In genomic region chr1:169321539-169321938, GRCh38 we compare ENCODE assay signal across 18 cellular contexts. TPM values are rescaled to one million over a fixed set of nuclear protein-coding genes. Genes with fewer than 3 reads are reported as not detected.
DNase-seq lines count a peak whose midpoint lies in the region; FAIRE-seq and TF ChIP-seq lines count a peak whose summit lies in the region.
"Had no signal": no experiment of that assay in that cellular context is flagged by ENCODE, and none has a peak within 500 bp of the region (broad histone marks: within the 10 kb centered on the region; RNA-seq: fewer than 3 reads in every experiment).

No MANE protein-coding gene starts in this region.

- TF ChIP-seq CTCF in astrocyte (IDR thresholded peaks at IDR 0.05; ENCODE audit: insufficient read depth, low read depth, low read length) (no peak), dorsolateral prefrontal cortex (IDR thresholded peaks at IDR 0.05 in 54 of 56, conservative IDR thresholded peaks at IDR 0.05 in 2 of 56; ENCODE audit: low read depth in 1 of 56, partially characterized antibody in 56 of 56) (no peak)

- H2AFZ ChIP-seq in astrocyte (ENCODE audit: low read depth, low read length), result no peak overlapping the region
- H2AFZ ChIP-seq: hepatocyte had no signal

- H3K9me3 ChIP-seq in astrocyte (ENCODE audit: insufficient read depth, low read depth, low read length), result no peaks in the 10 kb centered on the region
- H3K9me3 ChIP-seq: upper lobe of left lung had no signal

- DNase-seq in NCI-H446 treated with DMSO at 0.1 percent for 48 hours (lab: John Stamatoyannopoulos, UW) (peak; percentile 15), NCI-H446 (lab: John Stamatoyannopoulos, UW) (no peak), M059J (ENCODE audit: low read depth) (peak; percentile 55), astrocyte (ENCODE audit: low read depth) (peak; percentile 48), renal cortical epithelial cell (ENCODE audit: low read depth) (peak; percentile 46), dorsolateral prefrontal cortex (no peak), activated gamma-delta T cell treated with Interleukin-2 at 50 U/mL for 16 hours (no peak), cerebellum (ENCODE audit: low spot score) (no peak)
- DNase-seq: amniotic stem cell; DMS 273 treated with DMSO at 0.1 percent for 48 hours; effector memory CD8-positive, alpha-beta T cell; H7; NCI-H2081; upper lobe of left lung had no signal

- no peak overlapping the region for H3K4me3 Mint-ChIP-seq in astrocyte (ENCODE audit: unreplicated experiment)
- H3K4me3 Mint-ChIP-seq: effector memory CD8-positive, alpha-beta T cell had no signal

- no peak overlapping the region for H3K27ac ChIP-seq in astrocyte (ENCODE audit: low read depth, low read length)
- H3K27ac ChIP-seq in dorsolateral prefrontal cortex, result no peak overlapping the region
- H3K27ac ChIP-seq: hepatocyte, upper lobe of left lung had no signal

- H3K4me3 ChIP-seq in astrocyte (ENCODE audit: insufficient read depth, low read depth, low read length), result no peak overlapping the region
- no peak overlapping the region for H3K4me3 ChIP-seq in dorsolateral prefrontal cortex
- H3K4me3 ChIP-seq: hepatocyte, upper lobe of left lung had no signal

- no peaks in the 10 kb centered on the region for H3K36me3 Mint-ChIP-seq in astrocyte (ENCODE audit: low read depth, unreplicated experiment)

- no peaks in the 10 kb centered on the region for H3K36me3 ChIP-seq in astrocyte (ENCODE audit: insufficient read depth, low read length)

- no peaks in the 10 kb centered on the region for H3K27me3 Mint-ChIP-seq in astrocyte (ENCODE audit: low read depth, unreplicated experiment)
- H3K27me3 Mint-ChIP-seq: effector memory CD8-positive, alpha-beta T cell had no signal

- H3K9ac ChIP-seq in astrocyte (ENCODE audit: low read length), result no peak overlapping the region

- FAIRE-seq in astrocyte (lab: Jason Lieb, UNC), result no peak
- FAIRE-seq: A204.1, GM12891, GM19239 had no signal

- no peak overlapping the region for H3K27ac Mint-ChIP-seq in astrocyte (ENCODE audit: unreplicated experiment)

- peaks cover 8% of the 10 kb centered on the region for H3K4me1 Mint-ChIP-seq in astrocyte (ENCODE audit: low read depth, unreplicated experiment)

- no peak overlapping the region for H3K4me2 ChIP-seq in astrocyte (ENCODE audit: low read length)
- H3K4me2 ChIP-seq: hepatocyte had no signal

- no peaks in the 10 kb centered on the region for H3K27me3 ChIP-seq in astrocyte (ENCODE audit: insufficient read depth, low read length)
- no peaks in the 10 kb centered on the region for H3K27me3 ChIP-seq in dorsolateral prefrontal cortex
- H3K27me3 ChIP-seq: hepatocyte, upper lobe of left lung had no signal

- no peaks in the 10 kb centered on the region for H4K20me1 ChIP-seq in astrocyte (ENCODE audit: insufficient read depth, low read length)

- H3K4me1 ChIP-seq in astrocyte (ENCODE audit: insufficient read depth, low read length), result peaks cover 3% of the 10 kb centered on the region
- H3K4me1 ChIP-seq: upper lobe of left lung had no signal

- H3K9me3 Mint-ChIP-seq in astrocyte (ENCODE audit: unreplicated experiment), result no peaks in the 10 kb centered on the region
- H3K9me3 Mint-ChIP-seq: effector memory CD8-positive, alpha-beta T cell had no signal

- no peaks in the 10 kb centered on the region for H3K79me2 ChIP-seq in astrocyte (ENCODE audit: insufficient read depth, low read length)
- H3K79me2 ChIP-seq: hepatocyte had no signal

- intact Hi-C loops in dorsolateral prefrontal cortex (cut with DNase I), result no loop called here

RNA-seq across cellular contexts. Expression of gene NME7, which starts 46.1 kb away (rescaled TPM):
- total RNA-seq in M059J (2014; rRNA removed; shearing (Covaris generic)), result 93.6 and 104 TPM in 2 replicates
- total RNA-seq in astrocyte (21.2 and 30.8 TPM in 2 replicates), renal cortical epithelial cell (41.7 and 70.7 TPM in 2 replicates), dorsolateral prefrontal cortex (10 to 100 TPM; 15.3 to 50.1 (median 28.3) TPM), cerebellum (40.6 TPM)

RNA-seq across cellular contexts. Expression of gene BLZF1, which starts 46.5 kb away (rescaled TPM):
- 58.4 and 58.8 TPM in 2 replicates for total RNA-seq in M059J (2014; rRNA removed; shearing (Covaris generic))
- total RNA-seq in astrocyte (52.0 and 55.1 TPM in 2 replicates), renal cortical epithelial cell (58.3 and 68.6 TPM in 2 replicates), dorsolateral prefrontal cortex (10 to 100 TPM; 20.9 to 36.7 (median 29.5) TPM), cerebellum (29.1 TPM)

Comparison
In these comparisons a context has a peak if more than half of its experiments do, and no peak if none do; other contexts are left out.
1. DNase-seq: peak in NCI-H446 treated with DMSO at 0.1 percent for 48 hours (single experiment), M059J (single experiment), astrocyte (single experiment) and renal cortical epithelial cell (single experiment); none in NCI-H446 (0 of 2), dorsolateral prefrontal cortex (0 of 10), activated gamma-delta T cell treated with Interleukin-2 at 50 U/mL for 16 hours (single experiment) and cerebellum (single experiment).